Comparison of ENCODE assay signal across 21 cellular contexts in the genomic region with DNA sequence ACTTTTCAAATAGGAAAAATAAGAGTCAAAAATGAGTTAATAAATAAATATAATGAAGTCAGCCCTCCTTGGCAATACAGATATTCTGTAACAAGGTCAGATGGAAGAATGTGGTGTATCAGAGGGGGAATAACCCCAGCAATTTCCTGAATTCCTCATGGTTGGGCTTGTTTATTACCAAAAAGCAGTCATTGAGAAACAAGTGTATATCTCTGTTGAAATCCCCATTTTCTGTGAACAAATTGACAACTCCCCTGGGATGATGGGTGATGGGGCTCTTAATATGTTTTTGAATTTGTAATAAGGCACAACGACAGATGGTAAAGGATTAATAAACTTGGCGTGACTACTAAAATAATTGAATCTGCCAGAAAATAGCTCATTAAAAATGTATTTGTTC. TPM values are rescaled to one million over a fixed set of nuclear protein-coding genes. Genes with fewer than 3 reads are reported as not detected.
DNase-seq lines count a peak whose midpoint lies in the region; ATAC-seq and TF ChIP-seq lines count a peak whose summit lies in the region.
"Had no signal": no experiment of that assay in that cellular context is flagged by ENCODE, and none has a peak within 500 bp of the region (broad histone marks: within the 10 kb centered on the region; RNA-seq: fewer than 3 reads in every experiment).

No MANE protein-coding gene starts in this region.

- POLR2A ChIA-PET in CD4-positive, alpha-beta memory T cell (lab: Charles Lee; ENCODE audit: partially characterized antibody) = no interaction called here

- H3K79me2 ChIP-seq in Loucy (ENCODE audit: insufficient read depth, low read length) = no peaks in the 10 kb centered on the region
- H3K79me2 ChIP-seq: hepatocyte had no signal

- no peak for ATAC-seq in activated T-cell treated with anti-CD3 and anti-CD28 coated beads, Interleukin-2, amount 50 U/mL, for 4 hours
- no peak for ATAC-seq in GM21786 (IDR thresholded peaks at IDR 0.05; ENCODE audit: unreplicated experiment)
- ATAC-seq: PC-3, T-helper 17 cell had no signal

- H3K9ac ChIP-seq in Loucy (ENCODE audit: low read depth, low read length, poor library complexity, severe bottlenecking) = peak overlapping the region; percentile 57

- intact Hi-C loops in CD14-positive monocyte (cut with micrococcal nuclease) (no loop called here), spleen (cut with DNase I; ENCODE audit: low total_unique reads) (no loop called here)
- intact Hi-C loops in CD4-positive, alpha-beta memory T cell (cut with micrococcal nuclease) = no loop called here

- H3K27ac Mint-ChIP-seq in CD14-positive monocyte = peak overlapping the region; percentile 72 to 95 (median 93)
- H3K27ac Mint-ChIP-seq in CD4-positive, alpha-beta memory T cell = no peak overlapping the region
- H3K27ac Mint-ChIP-seq: activated naive CD4-positive, alpha-beta T cell treated with anti-CD3 and anti-CD28 coated beads, Interleukin-2, amount 10 ng/mL, durations not matched to agents 7 days and 5 days; stimulated activated naive B cell treated with anti-CD40 and anti-IgM and Interleukin-4, amounts not matched to agents 10 μg/mL and 1 μg/mL and 100 μg/mL, for 72 hours had no signal

- peaks cover 63% of the 10 kb centered on the region for H3K4me1 Mint-ChIP-seq in CD14-positive monocyte
- no peaks in the 10 kb centered on the region for H3K4me1 Mint-ChIP-seq in activated T-cell treated with anti-CD3 and anti-CD28 coated beads, Interleukin-2, amount 50 U/mL, for 4 hours (ENCODE audit: low read depth)
- H3K4me1 Mint-ChIP-seq in CD4-positive, alpha-beta memory T cell = no peaks in the 10 kb centered on the region

- H2AFZ ChIP-seq in Loucy (ENCODE audit: low read length) = peak overlapping the region; percentile 65; the same call in 1 of the 2 replicates
- H2AFZ ChIP-seq: hepatocyte had no signal

- H3K36me3 Mint-ChIP-seq in CD14-positive monocyte = peaks cover 16 to 18% of the 10 kb centered on the region in 2 donors
- peaks cover 18% of the 10 kb centered on the region for H3K36me3 Mint-ChIP-seq in activated T-cell treated with anti-CD3 and anti-CD28 coated beads, Interleukin-2, amount 50 U/mL, for 4 hours (ENCODE audit: insufficient read depth)
- H3K36me3 Mint-ChIP-seq in CD4-positive, alpha-beta memory T cell = peaks cover 47 to 50% of the 10 kb centered on the region in 2 donors
- H3K36me3 Mint-ChIP-seq: activated naive CD4-positive, alpha-beta T cell treated with anti-CD3 and anti-CD28 coated beads, Interleukin-2, amount 10 ng/mL, durations not matched to agents 7 days and 5 days; stimulated activated naive B cell treated with anti-CD40 and anti-IgM and Interleukin-4, amounts not matched to agents 10 μg/mL and 1 μg/mL and 100 μg/mL, for 72 hours had no signal

- no peaks in the 10 kb centered on the region for H4K20me1 ChIP-seq in Loucy (ENCODE audit: insufficient read depth, low read length, poor library complexity, severe bottlenecking)

- H3K4me2 ChIP-seq in Loucy (ENCODE audit: low read depth, low read length, poor library complexity, severe bottlenecking) = peak overlapping the region; percentile 69
- H3K4me2 ChIP-seq: hepatocyte had no signal

- CTCF ChIA-PET in CD4-positive, alpha-beta memory T cell (lab: Charles Lee; ENCODE audit: partially characterized antibody) = interaction anchor here (1.4 kb wide), 1 partner anchor 14 kb away, joined by 6 read pairs; no protein-coding TSS in a partner anchor

- H3K9me3 ChIP-seq in Loucy (ENCODE audit: insufficient read depth, low read depth, low read length) (no peaks in the 10 kb centered on the region), spleen (no peaks in the 10 kb centered on the region)
- no peaks in the 10 kb centered on the region for H3K9me3 ChIP-seq in CD4-positive, alpha-beta memory T cell (ENCODE audit: control insufficient read depth in 1 of 2, low read length in 2 of 2)
- H3K9me3 ChIP-seq: right atrium auricular region, SJCRH30, thyroid gland had no signal

- no peaks in the 10 kb centered on the region for H3F3A ChIP-seq in Loucy (ENCODE audit: low read depth)

- 41 to 73% (median 45%) methylated on average over 2 of the region's 2 CpGs for WGBS in adipose tissue, 3 donors
- WGBS in spleen, 5 donors = 55 to 89% (median 79%) methylated on average over 2 of the region's 2 CpGs

- TF ChIP-seq CTCF in CD14-positive monocyte (IDR thresholded peaks at IDR 0.05) = no peak
- TF ChIP-seq CTCF in Loucy (conservative IDR thresholded peaks at IDR 0.05; ENCODE audit: low read length) = no peak
- no peak for TF ChIP-seq CTCF in spleen (IDR thresholded peaks at IDR 0.05 in 8 of 11, conservative IDR thresholded peaks at IDR 0.05 in 3 of 11)

- no peaks in the 10 kb centered on the region for H3K9me2 ChIP-seq in Loucy (replicated peaks; ENCODE audit: low read depth, low read length)

- TF ChIP-seq POLR2A in spleen (IDR thresholded peaks at IDR 0.05) = no peak

- DNase-seq in CD14-positive monocyte (ENCODE audit: low spot score) = no peak
- DNase-seq in spleen = no peak
- no peak for DNase-seq in activated T-cell treated with anti-CD3 and anti-CD28 coated beads, Interleukin-2, amount 50 U/mL, for 4 hours
- DNase-seq in CD4-positive, alpha-beta memory T cell = no peak
- DNase-seq: activated CD4-positive, alpha-beta T cell treated with anti-CD3 and anti-CD28 coated beads, Interleukin-2, amount 50 U/mL, for 4 hours; activated naive CD4-positive, alpha-beta T cell treated with anti-CD3 and anti-CD28 coated beads, Interleukin-2, amount 10 ng/mL, durations not matched to agents 7 days and 5 days; activated T-cell treated with anti-CD3 and anti-CD28 coated beads for 4 hours; effector memory CD4-positive, alpha-beta T cell; islet precursor cell; NCI-H1048; PC-3; SJCRH30; stimulated activated naive B cell treated with anti-CD40 and anti-IgM and Interleukin-4, amounts not matched to agents 10 μg/mL and 1 μg/mL and 100 μg/mL, for 72 hours; T-helper 17 cell; thyroid gland had no signal

- H3K27me3 ChIP-seq in Loucy (ENCODE audit: insufficient read depth, low read length, poor library complexity, severe bottlenecking) (no peaks in the 10 kb centered on the region), spleen (replicated peaks in 1 of 7) (no peaks in the 10 kb centered on the region)
- no peaks in the 10 kb centered on the region for H3K27me3 ChIP-seq in CD4-positive, alpha-beta memory T cell (ENCODE audit: insufficient read depth, low read length)
- H3K27me3 ChIP-seq: hepatocyte, right atrium auricular region, SJCRH30, thyroid gland had no signal

- H3K27ac ChIP-seq in adipose tissue (ENCODE audit: low read depth, low read length) = peak overlapping the region; percentile 25
- peak overlapping the region in 5 of 8 donors; percentile 20 to 43 (median 24) for H3K27ac ChIP-seq in spleen
- no peak overlapping the region for H3K27ac ChIP-seq in CD4-positive, alpha-beta memory T cell (ENCODE audit: low read depth, low read length)
- H3K27ac ChIP-seq: hepatocyte, SJCRH30, thyroid gland, VCaP had no signal

- no peaks in the 10 kb centered on the region for H3K9me3 Mint-ChIP-seq in CD14-positive monocyte
- H3K9me3 Mint-ChIP-seq in activated T-cell treated with anti-CD3 and anti-CD28 coated beads, Interleukin-2, amount 50 U/mL, for 4 hours = no peaks in the 10 kb centered on the region
- H3K9me3 Mint-ChIP-seq in CD4-positive, alpha-beta memory T cell = no peaks in the 10 kb centered on the region
- H3K9me3 Mint-ChIP-seq: activated naive CD4-positive, alpha-beta T cell treated with anti-CD3 and anti-CD28 coated beads, Interleukin-2, amount 10 ng/mL, durations not matched to agents 7 days and 5 days; stimulated activated naive B cell treated with anti-CD40 and anti-IgM and Interleukin-4, amounts not matched to agents 10 μg/mL and 1 μg/mL and 100 μg/mL, for 72 hours had no signal

- H3K36me3 ChIP-seq in Loucy (ENCODE audit: insufficient read depth, low read length) = no peaks in the 10 kb centered on the region
- H3K36me3 ChIP-seq in spleen = no peaks in the 10 kb centered on the region
- no peaks in the 10 kb centered on the region for H3K36me3 ChIP-seq in CD4-positive, alpha-beta memory T cell (ENCODE audit: insufficient read depth, low read length)
- H3K36me3 ChIP-seq: right atrium auricular region, SJCRH30, thyroid gland had no signal

- H3K4me1 ChIP-seq in Loucy (ENCODE audit: insufficient read depth, low read length, poor library complexity, severe bottlenecking) (peaks cover 42% of the 10 kb centered on the region), spleen (peaks cover 3 to 30% (median 13%) of the 10 kb centered on the region in 6 donors)
- no peaks in the 10 kb centered on the region for H3K4me1 ChIP-seq in CD4-positive, alpha-beta memory T cell (ENCODE audit: insufficient read depth, low read length)
- H3K4me1 ChIP-seq: SJCRH30 had no signal

- no peak overlapping the region for H3K4me3 Mint-ChIP-seq in CD14-positive monocyte
- H3K4me3 Mint-ChIP-seq in activated T-cell treated with anti-CD3 and anti-CD28 coated beads, Interleukin-2, amount 50 U/mL, for 4 hours = no peak overlapping the region
- H3K4me3 Mint-ChIP-seq in CD4-positive, alpha-beta memory T cell = no peak overlapping the region
- H3K4me3 Mint-ChIP-seq: activated naive CD4-positive, alpha-beta T cell treated with anti-CD3 and anti-CD28 coated beads, Interleukin-2, amount 10 ng/mL, durations not matched to agents 7 days and 5 days; stimulated activated naive B cell treated with anti-CD40 and anti-IgM and Interleukin-4, amounts not matched to agents 10 μg/mL and 1 μg/mL and 100 μg/mL, for 72 hours; T-helper 17 cell had no signal

- peaks cover 0 to 3% (median 0%) of the 10 kb centered on the region in 3 donors for H3K27me3 Mint-ChIP-seq in CD14-positive monocyte (ENCODE audit: low read depth in 3 of 3)
- H3K27me3 Mint-ChIP-seq in activated T-cell treated with anti-CD3 and anti-CD28 coated beads, Interleukin-2, amount 50 U/mL, for 4 hours (ENCODE audit: low read depth) = no peaks in the 10 kb centered on the region
- no peaks in the 10 kb centered on the region for H3K27me3 Mint-ChIP-seq in CD4-positive, alpha-beta memory T cell
- H3K27me3 Mint-ChIP-seq: activated naive CD4-positive, alpha-beta T cell treated with anti-CD3 and anti-CD28 coated beads, Interleukin-2, amount 10 ng/mL, durations not matched to agents 7 days and 5 days; stimulated activated naive B cell treated with anti-CD40 and anti-IgM and Interleukin-4, amounts not matched to agents 10 μg/mL and 1 μg/mL and 100 μg/mL, for 72 hours; T-helper 17 cell had no signal

- H3K4me3 ChIP-seq in Loucy (ENCODE audit: low read length, poor library complexity, severe bottlenecking) (peak overlapping the region; percentile 46), spleen (no peak overlapping the region)
- no peak overlapping the region for H3K4me3 ChIP-seq in CD4-positive, alpha-beta memory T cell (ENCODE audit: low read length in 2 of 2)
- H3K4me3 ChIP-seq: hepatocyte, right atrium auricular region, SJCRH30, thyroid gland had no signal

RNA-seq across cellular contexts. Expression of a gene that starts 34.1 kb away (rescaled TPM):
- not detected for polyA plus RNA-seq in CD14-positive monocyte
- 10 to 100 TPM in 2 of 3 donors, 1 to 10 TPM in 1; 5.3 to 35.2 (median 25.1) TPM for polyA plus RNA-seq in adipose tissue
- under 1 TPM; 0.34 to 0.97 (median 0.57) TPM for total RNA-seq in spleen
- 1 to 10 TPM in 1 of 3 donors, under 1 TPM in 2; 0.46 to 1.1 (median 0.79) TPM for polyA plus RNA-seq in spleen
- 1 to 10 TPM in 1 of 3 donors, under 1 TPM in 2; 0.27 to 1.3 (median 0.66) TPM for total RNA-seq in activated T-cell treated with anti-CD3 and anti-CD28 coated beads, Interleukin-2, amount 50 U/mL, for 4 hours
- total RNA-seq in CD4-positive, alpha-beta memory T cell = under 1 TPM; 0.29 to 0.47 TPM
- under 1 TPM in 1 of 2 donors, not detected in 1; 0.56 TPM for polyA plus RNA-seq in CD4-positive, alpha-beta memory T cell
- polyA plus RNA-seq: hepatocyte had no signal

Comparison
In these comparisons a context has a peak if more than half of its experiments do, and no peak if none do; other contexts are left out.
1. H3K27ac Mint-ChIP-seq: peak in CD14-positive monocyte (7 of 7); none in CD4-positive, alpha-beta memory T cell (0 of 7).